Comparison of ENCODE assay signal across 16 cellular contexts in the genomic region with DNA sequence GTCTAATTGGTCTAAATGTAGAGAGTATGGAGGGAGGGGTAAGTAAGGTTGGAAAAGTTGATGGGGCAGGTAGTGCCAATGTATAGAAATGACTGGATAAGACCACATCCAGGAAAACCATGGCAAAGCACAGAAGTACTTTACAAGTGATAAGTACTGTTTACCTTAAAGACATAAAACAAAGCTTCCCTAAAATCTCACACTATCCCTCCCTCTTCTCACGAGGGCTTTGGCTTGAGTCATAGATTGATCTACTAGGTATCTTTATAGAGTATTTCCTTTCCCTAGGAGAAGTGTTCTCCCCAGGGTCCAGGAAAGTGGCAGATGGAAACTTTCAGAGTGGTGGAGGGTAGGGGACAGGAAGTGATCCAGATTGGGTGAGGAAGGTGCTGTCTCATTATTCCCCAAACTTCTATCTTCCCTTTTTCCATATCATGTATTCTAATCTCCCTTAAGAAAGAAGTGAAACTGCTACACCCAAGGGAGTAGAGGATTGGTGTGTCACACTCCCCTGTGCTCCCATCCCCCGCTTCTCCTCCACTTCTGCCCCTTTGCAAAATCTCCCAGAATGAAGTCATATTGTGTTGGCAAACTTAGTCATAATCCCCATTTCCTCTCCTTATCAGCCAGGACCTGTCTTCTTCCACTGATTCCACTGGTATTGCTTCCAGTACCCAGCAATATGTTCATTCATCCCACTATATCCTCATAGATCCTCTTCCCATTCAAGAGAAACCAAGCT. TPM values are rescaled to one million over a fixed set of nuclear protein-coding genes. Genes with fewer than 3 reads are reported as not detected.
DNase-seq lines count a peak whose midpoint lies in the region; ATAC-seq and TF ChIP-seq lines count a peak whose summit lies in the region.
"Had no signal": no experiment of that assay in that cellular context is flagged by ENCODE, and none has a peak within 500 bp of the region (broad histone marks: within the 10 kb centered on the region; RNA-seq: fewer than 3 reads in every experiment).

No MANE protein-coding gene starts in this region.

- peak overlapping the region; percentile 38 for H3K27ac ChIP-seq in RWPE2 (ENCODE audit: poor library complexity, severe bottlenecking)
- peak overlapping the region; percentile 58 to 59 for H3K27ac ChIP-seq in tibial artery
- H3K27ac ChIP-seq: HL-60, parathyroid adenoma had no signal

- no peak overlapping the region for H3K4me3 Mint-ChIP-seq in activated CD8-positive, alpha-beta memory T cell treated with anti-CD3 and anti-CD28 coated beads, Interleukin-2, amount 10 ng/mL, durations not matched to agents 7 days and 5 days
- H3K4me3 Mint-ChIP-seq: activated naive CD8-positive, alpha-beta T cell treated with anti-CD3 and anti-CD28 coated beads, Interleukin-2, amount 50 U/mL, for 24 hours; memory B cell had no signal

- H3K9me3 Mint-ChIP-seq in activated CD8-positive, alpha-beta memory T cell treated with anti-CD3 and anti-CD28 coated beads, Interleukin-2, amount 10 ng/mL, durations not matched to agents 7 days and 5 days (ENCODE audit: low read depth) = no peaks in the 10 kb centered on the region
- H3K9me3 Mint-ChIP-seq: activated naive CD8-positive, alpha-beta T cell treated with anti-CD3 and anti-CD28 coated beads, Interleukin-2, amount 50 U/mL, for 24 hours had no signal

- H3K4me1 ChIP-seq in RWPE2 (ENCODE audit: insufficient read depth, poor library complexity, severe bottlenecking) (peaks cover 22% of the 10 kb centered on the region), tibial artery (peaks cover 0 to 52% (median 12%) of the 10 kb centered on the region in 4 donors)
- H3K4me1 ChIP-seq: parathyroid adenoma had no signal

- no peak for DNase-seq in Right ventricle myocardium superior
- no peak for DNase-seq in cardiac septum (ENCODE audit: low spot score)
- peak; percentile 56 for DNase-seq in RWPE2 (ENCODE audit: low spot score)
- peak; percentile 70 for DNase-seq in fibroblast of the aortic adventitia (ENCODE audit: low read depth)
- DNase-seq in tibial artery = no peak
- no peak for DNase-seq in SHP77 (lab: John Stamatoyannopoulos, UW)
- DNase-seq in activated CD8-positive, alpha-beta memory T cell treated with anti-CD3 and anti-CD28 coated beads, Interleukin-2, amount 10 ng/mL, durations not matched to agents 7 days and 5 days = no peak
- DNase-seq in stimulated activated CD8-positive, alpha-beta memory T cell treated with anti-CD3 and anti-CD28 coated beads, Interleukin-4, amount 100 ng/mL, for 48 hours = no peak
- DNase-seq: activated naive CD8-positive, alpha-beta T cell treated with anti-CD3 and anti-CD28 coated beads, Interleukin-2, amount 50 U/mL, for 24 hours; heart right ventricle; NCI-H1048; SHP77 treated with DMSO at 0.1 percent for 48 hours; stimulated activated CD4-positive, alpha-beta T cell treated with anti-CD3 and anti-CD28 coated beads, Interleukin-1b, Interleukin-23, amount 100 ng/mL, for 48 hours had no signal

- TF ChIP-seq CTCF in RWPE2 (IDR thresholded peaks at IDR 0.05; ENCODE audit: poor library complexity, severe bottlenecking) (no peak), fibroblast of the aortic adventitia (IDR thresholded peaks at IDR 0.05; ENCODE audit: insufficient read depth, low read length) (no peak), tibial artery (IDR thresholded peaks at IDR 0.05) (no peak)

- no peaks in the 10 kb centered on the region for H3K4me1 Mint-ChIP-seq in activated CD8-positive, alpha-beta memory T cell treated with anti-CD3 and anti-CD28 coated beads, Interleukin-2, amount 10 ng/mL, durations not matched to agents 7 days and 5 days
- H3K4me1 Mint-ChIP-seq: activated naive CD8-positive, alpha-beta T cell treated with anti-CD3 and anti-CD28 coated beads, Interleukin-2, amount 50 U/mL, for 24 hours; memory B cell had no signal

- H3K4me3 ChIP-seq in RWPE2 (ENCODE audit: severe bottlenecking) (no peak overlapping the region), fibroblast of the aortic adventitia (ENCODE audit: low read depth, low read length) (no peak overlapping the region), tibial artery (no peak overlapping the region)
- H3K4me3 ChIP-seq: heart right ventricle had no signal

- intact Hi-C loops in Right ventricle myocardium superior (cut with DNase I) = no loop called here
- intact Hi-C loops in cardiac septum (cut with DNase I) = no loop called here
- intact Hi-C loops in tibial artery (cut with DNase I; ENCODE audit: low total_unique reads) = no loop called here

- ATAC-seq in Right ventricle myocardium superior (ENCODE audit: poor library complexity) = peak; percentile 26
- ATAC-seq in RWPE2 (ENCODE audit: low read depth) = peak; percentile 91
- no peak for ATAC-seq in activated CD8-positive, alpha-beta memory T cell treated with anti-CD3 and anti-CD28 coated beads, Interleukin-2, amount 10 ng/mL, durations not matched to agents 7 days and 5 days
- ATAC-seq: activated naive CD8-positive, alpha-beta T cell treated with anti-CD3 and anti-CD28 coated beads, Interleukin-2, amount 50 U/mL, for 24 hours had no signal

- CTCF ChIA-PET in activated CD8-positive, alpha-beta memory T cell treated with anti-CD3 and anti-CD28 coated beads, Interleukin-2, amount 10 ng/mL, durations not matched to agents 7 days and 5 days (lab: Charles Lee) = no interaction called here

- H3K9me3 ChIP-seq in RWPE2 (ENCODE audit: severe bottlenecking) (no peaks in the 10 kb centered on the region), tibial artery (no peaks in the 10 kb centered on the region)
- H3K9me3 ChIP-seq: heart right ventricle had no signal

- H3K27me3 ChIP-seq in RWPE2 (ENCODE audit: insufficient read depth, poor library complexity, severe bottlenecking) = no peaks in the 10 kb centered on the region
- H3K27me3 ChIP-seq in tibial artery = no peaks in the 10 kb centered on the region
- H3K27me3 ChIP-seq: heart right ventricle had no signal

- no peaks in the 10 kb centered on the region for H3K36me3 ChIP-seq in RWPE2 (ENCODE audit: low read depth)
- H3K36me3 ChIP-seq in tibial artery = no peaks in the 10 kb centered on the region
- H3K36me3 ChIP-seq: heart right ventricle had no signal

- no peak overlapping the region for H3K27ac Mint-ChIP-seq in activated CD8-positive, alpha-beta memory T cell treated with anti-CD3 and anti-CD28 coated beads, Interleukin-2, amount 10 ng/mL, durations not matched to agents 7 days and 5 days
- H3K27ac Mint-ChIP-seq: activated naive CD8-positive, alpha-beta T cell treated with anti-CD3 and anti-CD28 coated beads, Interleukin-2, amount 50 U/mL, for 24 hours; memory B cell had no signal

- no peaks in the 10 kb centered on the region for H3K36me3 Mint-ChIP-seq in activated CD8-positive, alpha-beta memory T cell treated with anti-CD3 and anti-CD28 coated beads, Interleukin-2, amount 10 ng/mL, durations not matched to agents 7 days and 5 days
- H3K36me3 Mint-ChIP-seq: memory B cell had no signal

- H3K27me3 Mint-ChIP-seq in activated CD8-positive, alpha-beta memory T cell treated with anti-CD3 and anti-CD28 coated beads, Interleukin-2, amount 10 ng/mL, durations not matched to agents 7 days and 5 days = peaks cover 14% of the 10 kb centered on the region

RNA-seq across cellular contexts. Expression of gene IL33, which starts 14.6 kb away (rescaled TPM):
- total RNA-seq in Right ventricle myocardium superior = 19.1 TPM
- total RNA-seq in cardiac septum = 18.6 TPM
- total RNA-seq in fibroblast of the aortic adventitia (ENCODE audit: low replicate concordance) = 73.9 and 215 TPM in 2 replicates
- total RNA-seq in activated CD8-positive, alpha-beta memory T cell treated with anti-CD3 and anti-CD28 coated beads, Interleukin-2, amount 10 ng/mL, durations not matched to agents 7 days and 5 days = not detected

Comparison
In these comparisons a context has a peak if more than half of its experiments do, and no peak if none do; other contexts are left out.
1. DNase-seq: peak in RWPE2 (single experiment) and fibroblast of the aortic adventitia (single experiment); none in Right ventricle myocardium superior (single experiment), cardiac septum (single experiment), tibial artery (0 of 2), SHP77 (0 of 2), activated CD8-positive, alpha-beta memory T cell treated with anti-CD3 and anti-CD28 coated beads, Interleukin-2, amount 10 ng/mL, durations not matched to agents 7 days and 5 days (single experiment) and stimulated activated CD8-positive, alpha-beta memory T cell treated with anti-CD3 and anti-CD28 coated beads, Interleukin-4, amount 100 ng/mL, for 48 hours (single experiment).
2. RNA of gene IL33, which starts 14.6 kb away (total RNA-seq): 73.9 to 215 TPM in fibroblast of the aortic adventitia, 19.1 TPM in Right ventricle myocardium superior (single experiment) and 18.6 TPM in cardiac septum (single experiment); not detected in activated CD8-positive, alpha-beta memory T cell treated with anti-CD3 and anti-CD28 coated beads, Interleukin-2, amount 10 ng/mL, durations not matched to agents 7 days and 5 days; every median in the first group is over 10 times any median in the second.